In genomic region chrX:46327229-46328081, GRCh38 we compare ENCODE assay signal across 8 cellular contexts.
DNase-seq lines count a peak whose midpoint lies in the region; ATAC-seq and TF ChIP-seq lines count a peak whose summit lies in the region.

No MANE protein-coding gene starts in this region.

- H3K4me1 ChIP-seq in neuron (ENCODE audit: insufficient read depth, low read length) = peaks cover 42% of the 10 kb centered on the region

- no peaks in the 10 kb centered on the region for H3K27me3 ChIP-seq in neuron (ENCODE audit: insufficient read depth, low read length)

- DNase-seq in ELR (ENCODE audit: low read depth) (peak; percentile 73), SK-N-MC (ENCODE audit: low read depth, low spot score) (no peak), fibroblast of the aortic adventitia (ENCODE audit: low read depth) (peak; percentile 47), posterior vena cava (ENCODE audit: low spot score) (no peak), GM19240 (ENCODE audit: insufficient read length, low spot score) (no peak)

- H3K9ac ChIP-seq in SK-N-MC (ENCODE audit: insufficient read length) = no peak overlapping the region

- H3K4me3 ChIP-seq in SK-N-MC (no peak overlapping the region), fibroblast of the aortic adventitia (ENCODE audit: low read depth, low read length) (no peak overlapping the region), neuron (ENCODE audit: low read length) (peak overlapping the region; percentile 30)

- intact Hi-C loops in posterior vena cava (cut with DNase I) = no loop called here

- H3K9me3 ChIP-seq in SK-N-MC (ENCODE audit: low read depth, low read length) (no peaks in the 10 kb centered on the region), neuron (ENCODE audit: low read length) (no peaks in the 10 kb centered on the region)

- peak overlapping the region; percentile 72 for H3K27ac ChIP-seq in SK-N-MC

- H2AFZ ChIP-seq in neuron (ENCODE audit: low read depth, low read length) = no peak overlapping the region

- TF ChIP-seq CTCF in fibroblast of the aortic adventitia (IDR thresholded peaks at IDR 0.05; ENCODE audit: insufficient read depth, low read length) = no peak

- H3K36me3 ChIP-seq in SK-N-MC (ENCODE audit: insufficient read depth, low read length) = no peaks in the 10 kb centered on the region
- H3K36me3 ChIP-seq in neuron (ENCODE audit: insufficient read depth, low read length) = no peaks in the 10 kb centered on the region

- ATAC-seq in GM18868 (IDR thresholded peaks at IDR 0.05; ENCODE audit: unreplicated experiment) (no peak), GM21717 (IDR thresholded peaks at IDR 0.05; ENCODE audit: unreplicated experiment) (no peak)

Comparison
In these comparisons a context has a peak if more than half of its experiments do, and no peak if none do; other contexts are left out.
1. DNase-seq: peak in ELR (single experiment) and fibroblast of the aortic adventitia (single experiment); none in SK-N-MC (single experiment), posterior vena cava (single experiment) and GM19240 (single experiment).